ENCODE assay signal across 8 cellular contexts in genomic region chr11:2378527-2379210, GRCh38. TPM values are rescaled to one million over a fixed set of nuclear protein-coding genes. Genes with fewer than 3 reads are reported as not detected.
DNase-seq lines count a peak whose midpoint lies in the region; ATAC-seq, FAIRE-seq and TF ChIP-seq lines count a peak whose summit lies in the region.

No MANE protein-coding gene starts in this region.

- H3K27ac ChIP-seq in kidney (ENCODE audit: low read depth in 2 of 2, low read length in 2 of 2) (peak overlapping the region; percentile 83 to 95), temporal lobe (ENCODE audit: low read depth, low read length) (peak overlapping the region; percentile 81)

- peaks cover 57 to 67% of the 10 kb centered on the region in 2 donors for H3K4me1 ChIP-seq in kidney (ENCODE audit: control insufficient read depth in 1 of 2, insufficient read depth in 1 of 2, low read depth in 1 of 2, low read length in 2 of 2)

- peak overlapping the region; percentile 86 for H3K27ac Mint-ChIP-seq in activated CD4-positive, alpha-beta T cell treated with anti-CD3 and anti-CD28 coated beads, Interleukin-2, amount 10 ng/mL, durations not matched to agents 24 days and 14 days

- peaks cover 15% of the 10 kb centered on the region for H3K36me3 Mint-ChIP-seq in activated CD4-positive, alpha-beta T cell treated with anti-CD3 and anti-CD28 coated beads, Interleukin-2, amount 10 ng/mL, durations not matched to agents 24 days and 14 days (ENCODE audit: low read depth)

- peak overlapping the region; percentile 93 for H3K4me3 Mint-ChIP-seq in activated CD4-positive, alpha-beta T cell treated with anti-CD3 and anti-CD28 coated beads, Interleukin-2, amount 10 ng/mL, durations not matched to agents 24 days and 14 days

- peak; percentile 69 for DNase-seq in activated CD4-positive, alpha-beta T cell treated with anti-CD3 and anti-CD28 coated beads, Interleukin-2, amount 10 ng/mL, durations not matched to agents 24 days and 14 days
- DNase-seq in activated CD4-positive, alpha-beta T cell treated with anti-CD3 and anti-CD28 coated beads, Interleukin-2, amount 50 U/mL, for 1 hour: no peak
- DNase-seq in astrocyte of the hippocampus (ENCODE audit: low read depth, low spot score) (peak; percentile 57), kidney (peak; percentile 89), UCSD-AML1 (lab: John Stamatoyannopoulos, UW; ENCODE audit: unreplicated experiment) (no peak)

- ATAC-seq in GM19035 (IDR thresholded peaks at IDR 0.05; ENCODE audit: unreplicated experiment): no peak
- ATAC-seq in HG03045 (IDR thresholded peaks at IDR 0.05; ENCODE audit: unreplicated experiment): no peak

- peak overlapping the region; percentile 84 to 95 for H3K9ac ChIP-seq in kidney (ENCODE audit: low read length in 2 of 2)

- H3K9me3 Mint-ChIP-seq in activated CD4-positive, alpha-beta T cell treated with anti-CD3 and anti-CD28 coated beads, Interleukin-2, amount 10 ng/mL, durations not matched to agents 24 days and 14 days: no peaks in the 10 kb centered on the region

- no peak for FAIRE-seq in kidney (lab: Jason Lieb, UNC)

- H3K4me1 Mint-ChIP-seq in activated CD4-positive, alpha-beta T cell treated with anti-CD3 and anti-CD28 coated beads, Interleukin-2, amount 10 ng/mL, durations not matched to agents 24 days and 14 days: peaks cover 22% of the 10 kb centered on the region

- no peaks in the 10 kb centered on the region for H3K9me3 ChIP-seq in kidney (ENCODE audit: control insufficient read depth in 1 of 2, low read length in 2 of 2)

- TF ChIP-seq CTCF in kidney (IDR thresholded peaks at IDR 0.05; ENCODE audit: borderline replicate concordance, extremely low read depth, insufficient read depth): no peak

- H3K27me3 Mint-ChIP-seq in activated CD4-positive, alpha-beta T cell treated with anti-CD3 and anti-CD28 coated beads, Interleukin-2, amount 10 ng/mL, durations not matched to agents 24 days and 14 days: peaks cover 2% of the 10 kb centered on the region

- intact Hi-C loops in activated CD4-positive, alpha-beta T cell treated with anti-CD3 and anti-CD28 coated beads, Interleukin-2, amount 10 ng/mL, durations not matched to agents 24 days and 14 days (cut with micrococcal nuclease): loop anchor here (5.0 kb wide), 1 partner anchor 76 kb away; the partner anchor contains the start of genes C11orf21 and TSPAN32
- intact Hi-C loops in kidney (cut with DNase I): no loop called here

- H3K4me3 ChIP-seq in kidney (ENCODE audit: low read length in 2 of 2): peak overlapping the region; percentile 66 to 83

- H3K36me3 ChIP-seq in kidney (ENCODE audit: control insufficient read depth in 1 of 2, insufficient read depth in 2 of 2, low read length in 2 of 2): no peaks in the 10 kb centered on the region

RNA-seq across cellular contexts. Expression of gene CD81, which starts 1.6 kb away (rescaled TPM):
- 224 and 225 TPM in 2 replicates for total RNA-seq in activated CD4-positive, alpha-beta T cell treated with anti-CD3 and anti-CD28 coated beads, Interleukin-2, amount 10 ng/mL, durations not matched to agents 24 days and 14 days
- total RNA-seq in kidney: 950 TPM
- polyA plus RNA-seq in kidney (ENCODE audit: insufficient read depth, low read depth, low replicate concordance): 827 TPM
- total RNA-seq in temporal lobe: 93.7 TPM

RNA-seq across cellular contexts. Expression of gene TSSC4, which starts 21.9 kb away (rescaled TPM):
- 61.8 and 62.9 TPM in 2 replicates for total RNA-seq in activated CD4-positive, alpha-beta T cell treated with anti-CD3 and anti-CD28 coated beads, Interleukin-2, amount 10 ng/mL, durations not matched to agents 24 days and 14 days
- total RNA-seq in kidney (42.3 TPM), temporal lobe (15.5 TPM)
- 51.4 TPM for polyA plus RNA-seq in kidney (ENCODE audit: insufficient read depth, low read depth, low replicate concordance)

Comparison
In these comparisons a context has a peak if more than half of its experiments do, and no peak if none do; other contexts are left out.
1. DNase-seq: peak in activated CD4-positive, alpha-beta T cell treated with anti-CD3 and anti-CD28 coated beads, Interleukin-2, amount 10 ng/mL, durations not matched to agents 24 days and 14 days (single experiment), astrocyte of the hippocampus (single experiment) and kidney (single experiment); none in activated CD4-positive, alpha-beta T cell treated with anti-CD3 and anti-CD28 coated beads, Interleukin-2, amount 50 U/mL, for 1 hour (single experiment) and UCSD-AML1 (single experiment).